Comparison of ENCODE assay signal across 21 cellular contexts in the genomic region with DNA sequence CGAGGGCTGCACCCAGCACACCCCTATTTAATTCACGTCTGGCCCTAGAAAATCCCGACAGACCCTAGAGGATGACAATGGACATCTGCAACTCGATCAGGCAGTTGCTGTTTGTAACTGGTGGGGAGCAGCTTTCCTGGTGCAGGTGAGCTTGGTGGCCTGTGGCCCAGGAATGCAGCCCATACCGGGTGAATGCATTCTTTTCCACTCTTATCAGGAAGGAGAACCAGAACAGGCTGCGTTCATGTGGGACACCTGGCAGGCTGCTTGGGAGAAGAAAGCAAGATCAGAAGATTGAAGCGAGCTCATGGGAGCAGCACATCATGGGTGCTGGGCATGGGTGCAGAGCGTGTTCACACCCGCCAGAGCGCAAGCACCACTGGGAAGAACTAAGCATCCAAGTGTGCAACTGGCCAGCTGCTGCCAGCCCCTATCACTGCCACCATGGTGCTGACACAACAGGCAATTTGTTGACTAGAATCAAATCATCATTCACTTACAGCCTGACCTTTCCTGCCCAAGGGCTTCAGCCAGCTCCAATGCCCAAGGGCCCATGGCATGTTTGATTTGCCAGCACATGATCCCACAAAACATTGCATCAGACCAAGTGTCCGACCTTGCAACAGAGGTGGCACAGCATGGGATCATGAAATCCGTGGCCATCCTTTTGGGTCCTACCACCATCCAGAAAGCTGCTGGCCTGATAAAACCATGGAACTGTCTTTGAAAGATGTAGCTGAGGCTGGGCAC.
"Had no signal": no experiment of that assay in that cellular context is flagged by ENCODE, and none has a peak within 500 bp of the region (broad histone marks: within the 10 kb centered on the region; RNA-seq: fewer than 3 reads in every experiment).

No MANE protein-coding gene starts in this region.

- H3K4me3 ChIP-seq: adrenal gland, ascending aorta, smooth muscle cell, thoracic aorta, upper lobe of left lung had no signal

- H3K4me3 Mint-ChIP-seq: activated naive CD8-positive, alpha-beta T cell; nephron; stimulated activated memory B cell treated with anti-CD40 and anti-IgM and Interleukin-4, amounts not matched to agents 10 μg/mL and 1 μg/mL and 100 μg/mL, for 72 hours; WTC11 had no signal

- H3K4me2 ChIP-seq: smooth muscle cell had no signal

- DNase-seq: activated T-cell treated with anti-CD3 and anti-CD28 coated beads for 4 hours; central memory CD4-positive, alpha-beta T cell; dermis blood vessel endothelial cell; effector memory CD4-positive, alpha-beta T cell; foreskin melanocyte; left ventricle myocardium superior; mammary epithelial cell; nucleus accumbens; stimulated activated CD4-positive, alpha-beta T cell treated with anti-CD3 and anti-CD28 coated beads, Interleukin-15, amount 100 ng/mL, for 24 hours; T1000; upper lobe of left lung had no signal

- H3K27ac ChIP-seq: adrenal gland, ascending aorta, thoracic aorta, upper lobe of left lung had no signal

- H3K9me3 ChIP-seq: adrenal gland, ascending aorta, thoracic aorta, upper lobe of left lung had no signal

- H3K36me3 Mint-ChIP-seq: stimulated activated memory B cell treated with anti-CD40 and anti-IgM and Interleukin-4, amounts not matched to agents 10 μg/mL and 1 μg/mL and 100 μg/mL, for 72 hours; WTC11 had no signal

- H3K27me3 ChIP-seq: adrenal gland, ascending aorta, upper lobe of left lung had no signal

- H3K4me1 ChIP-seq: ascending aorta had no signal

- H3K36me3 ChIP-seq: adrenal gland, ascending aorta, thoracic aorta, upper lobe of left lung had no signal

- H3K27ac Mint-ChIP-seq: activated naive CD8-positive, alpha-beta T cell; nephron; stimulated activated memory B cell treated with anti-CD40 and anti-IgM and Interleukin-4, amounts not matched to agents 10 μg/mL and 1 μg/mL and 100 μg/mL, for 72 hours; WTC11 had no signal

- ATAC-seq: esophagus mucosa; sciatic nerve; stimulated activated memory B cell treated with anti-CD40 and anti-IgM and Interleukin-4, amounts not matched to agents 10 μg/mL and 1 μg/mL and 100 μg/mL, for 72 hours; WTC11 had no signal

- H3K9me3 Mint-ChIP-seq: stimulated activated memory B cell treated with anti-CD40 and anti-IgM and Interleukin-4, amounts not matched to agents 10 μg/mL and 1 μg/mL and 100 μg/mL, for 72 hours had no signal
